In genomic region chr9:92974696-92975451, GRCh38 we compare ENCODE assay signal across 13 cellular contexts. TPM values are rescaled to one million over a fixed set of nuclear protein-coding genes. Genes with fewer than 3 reads are reported as not detected.
DNase-seq lines count a peak whose midpoint lies in the region; ATAC-seq and TF ChIP-seq lines count a peak whose summit lies in the region.
"Had no signal": no experiment of that assay in that cellular context is flagged by ENCODE, and none has a peak within 500 bp of the region (broad histone marks: within the 10 kb centered on the region; RNA-seq: fewer than 3 reads in every experiment).

No MANE protein-coding gene starts in this region.

- peaks cover 28% of the 10 kb centered on the region for H3K36me3 ChIP-seq in CD8-positive, alpha-beta T cell (ENCODE audit: insufficient read depth, low read length)
- H3K36me3 ChIP-seq in esophagus muscularis mucosa = peaks cover 0 to 4% (median 0%) of the 10 kb centered on the region in 4 donors
- peaks cover 0 to 3% of the 10 kb centered on the region in 2 experiments for H3K36me3 ChIP-seq in trophoblast cell (ENCODE audit: control insufficient read depth in 1 of 2, insufficient read depth in 2 of 2, low read length in 2 of 2)
- H3K36me3 ChIP-seq: uterus had no signal

- no peaks in the 10 kb centered on the region for H3K9me3 ChIP-seq in CD8-positive, alpha-beta T cell (ENCODE audit: low read length)
- H3K9me3 ChIP-seq in esophagus muscularis mucosa (no peaks in the 10 kb centered on the region), trophoblast cell (ENCODE audit: insufficient read depth, low read depth, low read length) (no peaks in the 10 kb centered on the region)
- H3K9me3 ChIP-seq: uterus had no signal

- peak overlapping the region; percentile 88 for H2AK5ac ChIP-seq in trophoblast cell (ENCODE audit: low read length)

- intact Hi-C loops in CD8-positive, alpha-beta T cell (cut with DNase I, micrococcal nuclease) = no loop called here
- intact Hi-C loops in esophagus muscularis mucosa (cut with DNase I) = no loop called here

- POLR2A ChIA-PET in CD8-positive, alpha-beta T cell (lab: Charles Lee) = interaction anchor here (1.1 to 3.6 kb wide), 4 partner anchors 10 to 28 kb away, joined by 3 to 25 read pairs (median 6); no protein-coding TSS in a partner anchor

- peak overlapping the region; percentile 80 for H3K4ac ChIP-seq in trophoblast cell (ENCODE audit: low read depth, low read length)

- WGBS in esophagus muscularis mucosa = 84% methylated on average over 11 of the region's 17 CpGs
- no CpG with 5 or more reads among the region's 17 CpGs for WGBS in trophoblast cell (ENCODE audit: extremely low coverage, insufficient coverage, insufficient read length)

- CTCF ChIA-PET in CD8-positive, alpha-beta T cell (lab: Charles Lee) = interaction anchor here (1.0 to 3.7 kb wide), 7 partner anchors 10 to 62 kb away, joined by 3 to 18 read pairs (median 3); no protein-coding TSS in a partner anchor

- H3K4me2 ChIP-seq in trophoblast cell (ENCODE audit: low read length) = peak overlapping the region; percentile 53
- H3K4me2 ChIP-seq: GM23338, KMS-11 had no signal

- H3K4me1 Mint-ChIP-seq in CD8-positive, alpha-beta T cell (ENCODE audit: low read depth) = peaks cover 84% of the 10 kb centered on the region
- H3K4me1 Mint-ChIP-seq in IgD-negative memory B cell = peaks cover 29 to 56% (median 51%) of the 10 kb centered on the region in 3 donors

- no peaks in the 10 kb centered on the region for H3K27me3 Mint-ChIP-seq in CD8-positive, alpha-beta T cell (ENCODE audit: low read depth)
- H3K27me3 Mint-ChIP-seq in IgD-negative memory B cell = no peaks in the 10 kb centered on the region

- H3K23ac ChIP-seq in trophoblast cell (ENCODE audit: low read length) = no peak overlapping the region

- DNase-seq in CD8-positive, alpha-beta T cell = peak in 1 of 7 experiments; percentile 49
- DNase-seq in esophagus muscularis mucosa (ENCODE audit: extremely low spot score) (peak; percentile 42), trophoblast cell (no peak), NCI-H1092 treated with DMSO at 0.1 percent for 48 hours (lab: John Stamatoyannopoulos, UW) (no peak)
- DNase-seq: caudate nucleus, NCI-H1436 treated with DMSO at 0.1 percent for 48 hours, uterus had no signal

- no peak overlapping the region for H3K4me3 ChIP-seq in CD8-positive, alpha-beta T cell (ENCODE audit: low read depth, low read length)
- H3K4me3 ChIP-seq in esophagus muscularis mucosa = no peak overlapping the region
- no peak overlapping the region for H3K4me3 ChIP-seq in trophoblast cell (ENCODE audit: low read depth, low read length)
- H3K4me3 ChIP-seq: GM23338, uterus had no signal

- peak overlapping the region; percentile 66 for H3K4me3 Mint-ChIP-seq in CD8-positive, alpha-beta T cell
- peak overlapping the region in 1 of 4 donors; percentile 67 for H3K4me3 Mint-ChIP-seq in IgD-negative memory B cell
- H3K4me3 Mint-ChIP-seq: GM23338 had no signal

- peak overlapping the region; percentile 83 for H3K27ac Mint-ChIP-seq in CD8-positive, alpha-beta T cell
- H3K27ac Mint-ChIP-seq in IgD-negative memory B cell = peak overlapping the region in 2 of 3 donors; percentile 62 to 63
- H3K27ac Mint-ChIP-seq: GM23338 had no signal

- peaks cover 75% of the 10 kb centered on the region for H3K36me3 Mint-ChIP-seq in CD8-positive, alpha-beta T cell
- peaks cover 5% of the 10 kb centered on the region for H3K36me3 Mint-ChIP-seq in IgD-negative memory B cell

- no peak overlapping the region for H3K9ac ChIP-seq in trophoblast cell (ENCODE audit: low read length)
- H3K9ac ChIP-seq: KMS-11 had no signal

- no peak for TF ChIP-seq EP300 in esophagus muscularis mucosa (IDR thresholded peaks at IDR 0.05)

- H3K27ac ChIP-seq in CD8-positive, alpha-beta T cell (ENCODE audit: low read depth, low read length) = no peak overlapping the region
- no peak overlapping the region for H3K27ac ChIP-seq in esophagus muscularis mucosa (replicated peaks in 1 of 4)
- H3K27ac ChIP-seq in trophoblast cell (ENCODE audit: low read depth, low read length) = peak overlapping the region; percentile 92
- H3K27ac ChIP-seq: epithelial cell of prostate, KMS-11, uterus had no signal

- no peak for TF ChIP-seq POLR2A in esophagus muscularis mucosa (IDR thresholded peaks at IDR 0.05; ENCODE audit: low read depth)

- peak overlapping the region; percentile 93 for H3K14ac ChIP-seq in trophoblast cell (ENCODE audit: low read length)

- H3K4me1 ChIP-seq in CD8-positive, alpha-beta T cell (ENCODE audit: insufficient read depth, low read length) = peaks cover 91% of the 10 kb centered on the region
- H3K4me1 ChIP-seq in esophagus muscularis mucosa (peaks cover 0 to 15% (median 11%) of the 10 kb centered on the region in 4 donors), trophoblast cell (ENCODE audit: control insufficient read depth in 1 of 2, insufficient read depth in 2 of 2, low read length in 2 of 2) (peaks cover 39 to 44% of the 10 kb centered on the region in 2 experiments)
- H3K4me1 ChIP-seq: uterus had no signal

- peak overlapping the region; percentile 94 for H2BK12ac ChIP-seq in trophoblast cell (ENCODE audit: low read length)

- H2BK5ac ChIP-seq in trophoblast cell (ENCODE audit: low read depth, low read length, poor library complexity) = peak overlapping the region; percentile 92

- no peaks in the 10 kb centered on the region for H3K27me3 ChIP-seq in CD8-positive, alpha-beta T cell (ENCODE audit: insufficient read depth, low read length)
- no peaks in the 10 kb centered on the region for H3K27me3 ChIP-seq in esophagus muscularis mucosa
- H3K27me3 ChIP-seq in trophoblast cell (ENCODE audit: insufficient read depth, low read length) = no peaks in the 10 kb centered on the region
- H3K27me3 ChIP-seq: uterus had no signal

- H2AFZ ChIP-seq in trophoblast cell (ENCODE audit: insufficient read depth, low read length, poor library complexity) = peak overlapping the region; percentile 55
- H2AFZ ChIP-seq: GM23338 had no signal

- no peaks in the 10 kb centered on the region for H3K9me3 Mint-ChIP-seq in CD8-positive, alpha-beta T cell
- no peaks in the 10 kb centered on the region for H3K9me3 Mint-ChIP-seq in IgD-negative memory B cell

- peak overlapping the region; percentile 88 for H3K18ac ChIP-seq in trophoblast cell (ENCODE audit: low read length)

- H3K79me2 ChIP-seq in trophoblast cell (ENCODE audit: control insufficient read depth, insufficient read depth, low read length, poor library complexity) = peaks cover 12% of the 10 kb centered on the region

- H2BK120ac ChIP-seq in trophoblast cell (ENCODE audit: insufficient read depth, low read length, poor library complexity) = peak overlapping the region; percentile 87

- peak overlapping the region; percentile 98 for H4K91ac ChIP-seq in trophoblast cell (ENCODE audit: low read depth, low read length)

- peak overlapping the region; percentile 36 for H4K12ac ChIP-seq in trophoblast cell (ENCODE audit: low read depth, low read length)

- no peak for ATAC-seq in CD8-positive, alpha-beta T cell
- ATAC-seq in HG03469 (IDR thresholded peaks at IDR 0.05; ENCODE audit: unreplicated experiment) (no peak), GM18858 (IDR thresholded peaks at IDR 0.05; ENCODE audit: unreplicated experiment) (no peak)
- ATAC-seq: GM23338 had no signal

- H3K79me1 ChIP-seq in trophoblast cell (ENCODE audit: low read length) = peaks cover 35% of the 10 kb centered on the region

- TF ChIP-seq CTCF in CD8-positive, alpha-beta T cell (IDR thresholded peaks at IDR 0.05) = no peak
- no peak for TF ChIP-seq CTCF in esophagus muscularis mucosa (IDR thresholded peaks at IDR 0.05)

- peak overlapping the region; percentile 82 for H4K8ac ChIP-seq in trophoblast cell (ENCODE audit: low read depth, low read length)

RNA-seq across cellular contexts. Expression of gene FGD3, which starts 27.6 kb away (rescaled TPM):
- total RNA-seq in CD8-positive, alpha-beta T cell = 10 to 100 TPM; 87.8 to 99.3 TPM
- 86.1 TPM for polyA plus RNA-seq in IgD-negative memory B cell
- total RNA-seq in esophagus muscularis mucosa = 1 to 10 TPM; 4.3 to 5.1 (median 4.9) TPM
- 3.2 and 3.7 TPM in 2 replicates for polyA plus RNA-seq in trophoblast cell (2013)

Comparison
In these comparisons a context has a peak if more than half of its experiments do, and no peak if none do; other contexts are left out.
1. RNA of gene FGD3, which starts 27.6 kb away (total RNA-seq): 87.8 to 99.3 TPM in CD8-positive, alpha-beta T cell; 4.3 to 5.1 TPM in esophagus muscularis mucosa; every median in the first group is over 10 times any median in the second.